In genomic region chr14:104864267-104865068, GRCh38 we compare ENCODE assay signal across 8 cellular contexts. TPM values are rescaled to one million over a fixed set of nuclear protein-coding genes. Genes with fewer than 3 reads are reported as not detected.
DNase-seq lines count a peak whose midpoint lies in the region; ATAC-seq, FAIRE-seq and TF ChIP-seq lines count a peak whose summit lies in the region.

No MANE protein-coding gene starts in this region.

- ATAC-seq in right lobe of liver: peak; percentile 80 to 85 (median 82)

- peak overlapping the region; percentile 92 for H3K4me2 ChIP-seq in mammary epithelial cell (ENCODE audit: insufficient read depth, low read depth, low read length)

- H3K9me3 ChIP-seq in mammary epithelial cell (replicated peaks; ENCODE audit: insufficient read depth, low read length) (no peaks in the 10 kb centered on the region), right lobe of liver (no peaks in the 10 kb centered on the region), tibial artery (no peaks in the 10 kb centered on the region)

- no peak for FAIRE-seq in RCC 7860 (lab: Jason Lieb, UNC)

- H3K9ac ChIP-seq in mammary epithelial cell (ENCODE audit: insufficient read depth, low read length): peak overlapping the region; percentile 87

- TSS peak; percentile 55 for BruUV-seq in mammary epithelial cell (replicated peaks; lab: Mats Ljungman, UMichigan)

- dilution Hi-C loops in mammary epithelial cell (cut with HindIII; ENCODE audit: low sequenced_read_pairs): loop anchor here (5.0 kb wide), 1 partner anchor 37 kb away; no protein-coding TSS in a partner anchor

- intact Hi-C loops in mammary epithelial cell (cut with micrococcal nuclease) (loop anchor here (1.0 to 2.0 kb wide), 2 partner anchors 38 to 109 kb away; no protein-coding TSS in a partner anchor), right lobe of liver (cut with DNase I) (loop anchor here in 1 of 2 donors (5.0 kb wide), 1 partner anchor 32 kb away; no protein-coding TSS in a partner anchor), tibial artery (cut with DNase I; ENCODE audit: low total_unique reads) (loop anchor here (10.0 kb wide), 1 partner anchor 110 kb away; the partner anchor contains the start of gene AHNAK2)

- H3K79me2 ChIP-seq in mammary epithelial cell (ENCODE audit: insufficient read depth, low read length): peaks cover 93% of the 10 kb centered on the region

- H3K36me3 ChIP-seq in mammary epithelial cell (ENCODE audit: insufficient read depth, low read length): peaks cover 6% of the 10 kb centered on the region
- no peaks in the 10 kb centered on the region for H3K36me3 ChIP-seq in right lobe of liver
- peaks cover 0 to 13% (median 5%) of the 10 kb centered on the region in 3 donors for H3K36me3 ChIP-seq in tibial artery

- CTCF ChIA-PET in mammary epithelial cell (lab: Charles Lee; ENCODE audit: low non-redundant PET): interaction anchor here (0.5 kb wide), 1 partner anchor 93 kb away, joined by 4 read pairs; no protein-coding TSS in a partner anchor

- peak; percentile 49 for TF ChIP-seq POLR2A in right lobe of liver (IDR thresholded peaks at IDR 0.05)

- H3K27me3 ChIP-seq in mammary epithelial cell (ENCODE audit: insufficient read depth, low read length): no peaks in the 10 kb centered on the region
- H3K27me3 ChIP-seq in right lobe of liver: no peaks in the 10 kb centered on the region
- peaks cover 0 to 3% of the 10 kb centered on the region in 2 donors for H3K27me3 ChIP-seq in tibial artery

- peak overlapping the region; percentile 63 for H2AFZ ChIP-seq in mammary epithelial cell (ENCODE audit: low read depth, low read length)

- H3K27ac ChIP-seq in mammary epithelial cell (ENCODE audit: insufficient read depth, low read depth, low read length): peak overlapping the region; percentile 82
- peak overlapping the region; percentile 5 to 77 (median 26) for H3K27ac ChIP-seq in right lobe of liver
- H3K27ac ChIP-seq in tibial artery: peak overlapping the region in 1 of 2 donors; percentile 34

- WGBS in mammary epithelial cell (ENCODE audit: low coverage, missing lambda C conversion rate): 7% methylated on average over 10 of the region's 68 CpGs
- 0% methylated on average over 3 of the region's 68 CpGs for WGBS in right lobe of liver (ENCODE audit: insufficient coverage, low coverage, low lambda C conversion rate, missing lambda C conversion rate)

- no peak for TF ChIP-seq CTCF in mammary epithelial cell (conservative IDR thresholded peaks at IDR 0.05 in 1 of 2, IDR thresholded peaks at IDR 0.05 in 1 of 2; ENCODE audit: extremely low read depth in 1 of 2, insufficient read depth in 1 of 2, low read depth in 1 of 2, low read length in 2 of 2)
- no peak for TF ChIP-seq CTCF in right lobe of liver (IDR thresholded peaks at IDR 0.05)
- no peak for TF ChIP-seq CTCF in tibial artery (IDR thresholded peaks at IDR 0.05)

- H3K4me1 ChIP-seq in mammary epithelial cell (ENCODE audit: insufficient read depth, low read length) (peaks cover 29% of the 10 kb centered on the region), right lobe of liver (peaks cover 0 to 8% (median 4%) of the 10 kb centered on the region in 4 donors), tibial artery (peaks cover 8 to 38% (median 24%) of the 10 kb centered on the region in 4 donors)

- in situ Hi-C loops in mammary epithelial cell (cut with MboI; ENCODE audit: low sequenced_read_pairs in 2 of 2) (no loop called here), KBM-7 (cut with MboI; ENCODE audit: low pct_unique_long_range_greater_than_20kb, low sequenced_read_pairs) (no loop called here)

- no peaks in the 10 kb centered on the region for H4K20me1 ChIP-seq in mammary epithelial cell (ENCODE audit: insufficient read depth, low read length)

- peak overlapping the region; percentile 66 to 91 (median 75) for H3K4me3 ChIP-seq in mammary epithelial cell (replicated peaks in 1 of 3; ENCODE audit: insufficient read depth in 1 of 3, low read depth in 2 of 3, low read length in 3 of 3)
- H3K4me3 ChIP-seq in right lobe of liver: peak overlapping the region; percentile 64 to 79 (median 78)
- H3K4me3 ChIP-seq in tibial artery: peak overlapping the region; percentile 68 to 78

- DNase-seq in Daoy (ENCODE audit: low read depth): peak; percentile 34
- DNase-seq in NCI-H510A (lab: John Stamatoyannopoulos, UW): peak; percentile 55
- DNase-seq in mammary epithelial cell: peak; percentile 86
- peak; percentile 89 to 96 (median 95) for DNase-seq in right lobe of liver
- DNase-seq in tibial artery: peak in 1 of 2 donors; percentile 71
- no peak for DNase-seq in putamen (ENCODE audit: low spot score)
- no peak for DNase-seq in RCC 7860 (ENCODE audit: low spot score)
- DNase-seq in KBM-7: no peak

RNA-seq across cellular contexts. Expression of gene CEP170B, which starts 0.6 kb away (rescaled TPM):
- 13.5 and 16.7 TPM in 2 replicates for total RNA-seq in Daoy (2014; rRNA removed; shearing (Covaris generic))
- total RNA-seq in mammary epithelial cell: 10 to 100 TPM; 61.3 to 91.4 TPM
- 23.1 TPM for polyA plus RNA-seq in mammary epithelial cell
- 12.0 TPM for polyA minus RNA-seq in mammary epithelial cell
- total RNA-seq in right lobe of liver: 10 to 100 TPM; 13.2 to 22.4 (median 16.8) TPM

Comparison
In these comparisons a context has a peak if more than half of its experiments do, and no peak if none do; other contexts are left out.
1. DNase-seq: peak in Daoy (single experiment), NCI-H510A (single experiment), mammary epithelial cell (single experiment) and right lobe of liver (3 of 3); none in putamen (single experiment), RCC 7860 (single experiment) and KBM-7 (single experiment).
2. Peak in every context shown above with its lines, with median percentiles within 50 percentile points of each other: H3K4me3 ChIP-seq.